Comparison of ENCODE assay signal across 9 cellular contexts in the genomic region with DNA sequence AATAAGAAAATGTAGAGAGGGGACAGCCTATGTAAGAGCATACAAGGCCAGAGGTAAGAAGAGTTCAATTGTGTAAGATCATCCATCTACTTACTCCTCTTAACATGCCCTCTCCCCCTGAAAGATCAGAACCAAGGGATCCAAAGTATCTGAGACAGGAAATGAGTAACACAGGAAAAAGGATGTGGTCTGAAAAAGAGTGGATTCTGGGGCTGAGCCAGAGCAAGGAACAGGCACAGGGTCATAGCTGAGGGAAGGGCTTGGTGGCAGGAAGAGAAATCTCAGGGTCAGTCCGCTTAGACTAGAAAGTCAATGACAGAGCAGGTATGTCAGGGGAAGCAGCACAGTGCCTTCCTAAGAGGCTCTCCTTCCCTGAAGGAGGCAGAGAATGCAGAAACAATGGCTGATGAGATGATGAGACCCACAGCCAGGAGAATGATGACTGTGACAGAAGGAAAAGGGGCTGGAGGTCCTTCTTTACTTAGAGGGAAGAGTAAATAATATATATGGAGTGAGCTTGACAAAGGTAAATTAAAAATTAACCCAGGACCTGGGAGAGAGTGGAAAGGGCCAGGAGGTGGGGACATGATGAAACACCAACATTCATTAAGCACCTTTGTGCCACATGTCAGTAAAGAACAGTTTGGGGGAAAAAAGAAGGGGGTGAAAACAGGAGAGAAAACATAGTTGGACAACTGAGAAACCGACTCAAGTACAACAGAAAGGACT. TPM values are rescaled to one million over a fixed set of nuclear protein-coding genes. Genes with fewer than 3 reads are reported as not detected.
DNase-seq lines count a peak whose midpoint lies in the region; ATAC-seq, FAIRE-seq and TF ChIP-seq lines count a peak whose summit lies in the region.
"Had no signal": no experiment of that assay in that cellular context is flagged by ENCODE, and none has a peak within 500 bp of the region (broad histone marks: within the 10 kb centered on the region; RNA-seq: fewer than 3 reads in every experiment).

No MANE protein-coding gene starts in this region.

- H3K27me3 ChIP-seq in foreskin keratinocyte (no peaks in the 10 kb centered on the region), parathyroid adenoma (ENCODE audit: control insufficient read depth, insufficient read depth, low read length) (no peaks in the 10 kb centered on the region)

- no peak for TF ChIP-seq EP300 in A549 (IDR thresholded peaks at IDR 0.05)

- POLR2A ChIA-PET in A549 (lab: Yijun Ruan, JAX), result no interaction called here

- no peak for FAIRE-seq in A549 (lab: Jason Lieb, UNC)
- FAIRE-seq: islet of Langerhans had no signal

- CTCF ChIA-PET in A549 (lab: Yijun Ruan, JAX), result interaction anchor here (0.8 to 1.4 kb wide), 4 partner anchors 20 to 124 kb away, joined by 3 to 5 read pairs (median 4); no protein-coding TSS in a partner anchor

- peak overlapping the region; percentile 68 for H3K4me3 ChIP-seq in A549
- H3K4me3 ChIP-seq in WI38 (ENCODE audit: low read depth, low read length), result peak overlapping the region; percentile 87
- H3K4me3 ChIP-seq in parathyroid adenoma (ENCODE audit: low read depth, low read length), result peak overlapping the region; percentile 29

- no peak overlapping the region for H2AFZ ChIP-seq in parathyroid adenoma

- DNase-seq in A549 (ENCODE audit: low read depth in 1 of 2, low spot score in 1 of 2) (peak; percentile 33 to 81), HK-2 (ENCODE audit: unreplicated experiment) (peak; percentile 83), foreskin keratinocyte (peak; percentile 72 to 86), ureter (ENCODE audit: low spot score) (no peak)

- no peak overlapping the region for H3K9ac ChIP-seq in parathyroid adenoma

- TF ChIP-seq CTCF in A549 (IDR thresholded peaks at IDR 0.05) (no peak), WI38 (IDR thresholded peaks at IDR 0.05; ENCODE audit: low read depth, low read length) (no peak), foreskin keratinocyte (conservative IDR thresholded peaks at IDR 0.05) (no peak), parathyroid adenoma (IDR thresholded peaks at IDR 0.05) (no peak)

- peak; percentile 14 to 39; a peak in 5 of 6 replicates for ATAC-seq in A549
- peak; percentile 16 for ATAC-seq in foreskin keratinocyte
- no peak for ATAC-seq in HG02798 (IDR thresholded peaks at IDR 0.05; ENCODE audit: poor library complexity, unreplicated experiment)
- no peak for ATAC-seq in GM18498 (IDR thresholded peaks at IDR 0.05; ENCODE audit: unreplicated experiment)

- no peak for TF ChIP-seq RAD21 in A549 (conservative IDR thresholded peaks at IDR 0.05 in 1 of 2, IDR thresholded peaks at IDR 0.05 in 1 of 2)

- H3K4me1 ChIP-seq in A549, result peaks cover 49% of the 10 kb centered on the region
- peaks cover 44% of the 10 kb centered on the region for H3K4me1 ChIP-seq in foreskin keratinocyte
- H3K4me1 ChIP-seq in parathyroid adenoma, result peaks cover 2% of the 10 kb centered on the region

- H3K4me2 ChIP-seq in A549 (peak overlapping the region; percentile 96), parathyroid adenoma (ENCODE audit: low read length) (peak overlapping the region; percentile 66)

- H3K79me2 ChIP-seq in parathyroid adenoma, result peaks cover 27% of the 10 kb centered on the region

- WGBS in A549 (ENCODE audit: missing lambda C conversion rate), result 0% methylated on average over 2 of the region's 2 CpGs

- H3K27ac ChIP-seq in A549 (peak overlapping the region; percentile 97 to 98), foreskin keratinocyte (peak overlapping the region; percentile 41), parathyroid adenoma (peak overlapping the region; percentile 75)

- TF ChIP-seq POLR2A in A549 (IDR thresholded peaks at IDR 0.05; ENCODE audit: low read length), result no peak

- H3K9me3 ChIP-seq in A549 (no peaks in the 10 kb centered on the region), parathyroid adenoma (ENCODE audit: control insufficient read depth, low read length) (no peaks in the 10 kb centered on the region)

- no peaks in the 10 kb centered on the region for H3K36me3 ChIP-seq in parathyroid adenoma (ENCODE audit: control insufficient read depth, insufficient read depth, low read length)

TF ChIP-seq in A549, 52 proteins besides CTCF, POLR2A, EP300 and RAD21:
- peak; percentile 14; the same call in 1 of the 2 replicates for TF ChIP-seq MAX (IDR thresholded peaks at IDR 0.05)
- no peak for TF ChIP-seq NR3C1 (IDR thresholded peaks at IDR 0.05)
- peak; percentile 31; the same call in 1 of the 2 replicates for TF ChIP-seq GATA3 (IDR thresholded peaks at IDR 0.05; ENCODE audit: borderline replicate concordance)

RNA-seq across cellular contexts. Expression of gene A3GALT2, which starts 26.2 kb away (rescaled TPM):
- polyA plus RNA-seq in A549 (2011; rRNA removed) (not detected in 2 replicates), A549 (2017; fragmentation: RNase III; extraction: RNeasy Plus Mini Kit Qiagen cat#74134 plus additional on column Dnase treatment) (not detected in 3 replicates), foreskin keratinocyte (not detected in 2 replicates)
- not detected in 2 replicates for polyA plus RNA-seq in A549 (2012; cell fraction: cytosol; rRNA removed)
- 0.24 TPM in 1 of 2 replicates, not detected in the other for polyA plus RNA-seq in A549 (2012; cell fraction: nucleus; rRNA removed)
- polyA minus RNA-seq in A549 (2011; rRNA and poly(A)+ RNA removed), result not detected in 2 replicates
- total RNA-seq in foreskin keratinocyte (not detected in 2 replicates), ureter (not detected)

Comparison
In these comparisons a context has a peak if more than half of its experiments do, and no peak if none do; other contexts are left out.
1. ATAC-seq: peak in A549 (2 of 2) and foreskin keratinocyte (single experiment); none in HG02798 (single experiment) and GM18498 (single experiment).
2. H3K27ac ChIP-seq: peak in every context shown above with its lines; median percentile 98 in A549; 75 in parathyroid adenoma; 41 in foreskin keratinocyte.
3. H3K4me3 ChIP-seq: peak in every context shown above with its lines; median percentile 87 in WI38; 68 in A549; 29 in parathyroid adenoma.